In the genomic region with DNA sequence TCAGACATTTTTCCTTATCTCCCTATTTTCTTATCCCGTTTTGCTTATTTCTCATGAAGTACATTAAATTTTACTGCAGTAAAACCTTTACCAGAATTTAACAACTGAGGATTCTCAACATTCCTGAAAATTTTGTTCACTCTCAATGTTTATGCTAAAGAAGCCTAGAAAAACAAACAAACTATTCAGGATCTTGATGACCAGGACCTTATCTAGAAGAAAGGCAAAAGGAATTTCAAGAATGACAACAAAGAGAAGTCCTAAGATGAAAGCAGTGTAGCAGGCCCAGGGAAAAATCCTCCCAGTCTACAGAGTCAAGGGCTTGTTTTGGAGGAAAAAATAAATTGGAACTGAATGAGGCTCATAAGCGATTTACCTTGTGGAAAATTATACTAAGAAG, we compare ENCODE assay signal across 15 cellular contexts.
DNase-seq lines count a peak whose midpoint lies in the region; ATAC-seq and TF ChIP-seq lines count a peak whose summit lies in the region.
"Had no signal": no experiment of that assay in that cellular context is flagged by ENCODE, and none has a peak within 500 bp of the region (broad histone marks: within the 10 kb centered on the region; RNA-seq: fewer than 3 reads in every experiment).

No MANE protein-coding gene starts in this region.

- H3K27ac Mint-ChIP-seq in activated naive CD8-positive, alpha-beta T cell treated with anti-CD3 and anti-CD28 coated beads, Interleukin-2, amount 50 U/mL, for 24 hours, result no peak overlapping the region
- H3K27ac Mint-ChIP-seq: activated CD4-positive, alpha-beta memory T cell treated with anti-CD3 and anti-CD28 coated beads, Interleukin-2, amount 10 ng/mL, durations not matched to agents 7 days and 5 days had no signal

- WGBS in GM23248 (ENCODE audit: low coverage in 1 of 2, low lambda C conversion rate in 2 of 2, missing lambda C conversion rate in 2 of 2), 2 experiments, result 1 to 10% methylated on average over 2 of the region's 2 CpGs

- H3K79me2 ChIP-seq in GM23248 (ENCODE audit: insufficient read depth), result no peaks in the 10 kb centered on the region
- H3K79me2 ChIP-seq in osteoblast (ENCODE audit: insufficient read depth, low read length), result no peaks in the 10 kb centered on the region

- no peak overlapping the region for H2AFZ ChIP-seq in GM23248
- H2AFZ ChIP-seq in osteoblast (ENCODE audit: low read length), result no peak overlapping the region

- no peaks in the 10 kb centered on the region for H3K4me1 Mint-ChIP-seq in activated naive CD8-positive, alpha-beta T cell treated with anti-CD3 and anti-CD28 coated beads, Interleukin-2, amount 50 U/mL, for 24 hours
- H3K4me1 Mint-ChIP-seq: activated CD4-positive, alpha-beta memory T cell treated with anti-CD3 and anti-CD28 coated beads, Interleukin-2, amount 10 ng/mL, durations not matched to agents 7 days and 5 days had no signal

- peaks cover 21% of the 10 kb centered on the region for H3K9me3 Mint-ChIP-seq in activated naive CD8-positive, alpha-beta T cell treated with anti-CD3 and anti-CD28 coated beads, Interleukin-2, amount 50 U/mL, for 24 hours

- H3K9me3 ChIP-seq in SJSA1 (replicated peaks), result no peaks in the 10 kb centered on the region
- no peaks in the 10 kb centered on the region for H3K9me3 ChIP-seq in GM23248 (ENCODE audit: low read depth)
- H3K9me3 ChIP-seq in osteoblast (ENCODE audit: low read depth, low read length), result no peaks in the 10 kb centered on the region
- H3K9me3 ChIP-seq: BLaER1 treated with 17β-estradiol and CSF1 and Interleukin-3, amounts not matched to agents 10 nM and 100 nM had no signal

- in situ Hi-C loops in GM23248 (cut with MboI), result no loop called here

- DNase-seq in ELR (ENCODE audit: low read depth) (peak; percentile 67), SJSA1 (ENCODE audit: low read depth in 1 of 2, low spot score in 2 of 2) (peak; percentile 56 to 82), foreskin melanocyte (peak; percentile 9), non-pigmented ciliary epithelial cell (ENCODE audit: low read depth) (peak; percentile 70), GM23248 (no peak), cerebellum (ENCODE audit: low spot score) (no peak), osteoblast (ENCODE audit: insufficient read length, low spot score, missing footprints) (no peak)
- DNase-seq in activated naive CD8-positive, alpha-beta T cell treated with anti-CD3 and anti-CD28 coated beads, Interleukin-2, amount 50 U/mL, for 24 hours, result no peak
- DNase-seq: activated CD4-positive, alpha-beta memory T cell treated with anti-CD3 and anti-CD28 coated beads, Interleukin-2, amount 10 ng/mL, durations not matched to agents 7 days and 5 days; mucosa of descending colon; NCI-H1930; NCI-H748 treated with DMSO at 0.1 percent for 48 hours had no signal

- no peaks in the 10 kb centered on the region for H3K36me3 Mint-ChIP-seq in activated naive CD8-positive, alpha-beta T cell treated with anti-CD3 and anti-CD28 coated beads, Interleukin-2, amount 50 U/mL, for 24 hours (ENCODE audit: low read depth)

- H3K4me3 Mint-ChIP-seq in activated naive CD8-positive, alpha-beta T cell treated with anti-CD3 and anti-CD28 coated beads, Interleukin-2, amount 50 U/mL, for 24 hours, result no peak overlapping the region
- H3K4me3 Mint-ChIP-seq: activated CD4-positive, alpha-beta memory T cell treated with anti-CD3 and anti-CD28 coated beads, Interleukin-2, amount 10 ng/mL, durations not matched to agents 7 days and 5 days had no signal

- H3K27me3 Mint-ChIP-seq in activated naive CD8-positive, alpha-beta T cell treated with anti-CD3 and anti-CD28 coated beads, Interleukin-2, amount 50 U/mL, for 24 hours, result no peaks in the 10 kb centered on the region
- H3K27me3 Mint-ChIP-seq: activated CD4-positive, alpha-beta memory T cell treated with anti-CD3 and anti-CD28 coated beads, Interleukin-2, amount 10 ng/mL, durations not matched to agents 7 days and 5 days had no signal

- H3K27ac ChIP-seq in SJSA1, result peak overlapping the region; percentile 81
- no peak overlapping the region for H3K27ac ChIP-seq in GM23248
- H3K27ac ChIP-seq in osteoblast (ENCODE audit: low read depth, low read length), result no peak overlapping the region
- H3K27ac ChIP-seq: BLaER1 treated with 17β-estradiol and CSF1 and Interleukin-3, amounts not matched to agents 10 nM and 100 nM; epithelial cell of prostate; RWPE1 had no signal

- H3K36me3 ChIP-seq in SJSA1 (no peaks in the 10 kb centered on the region), GM23248 (ENCODE audit: low read depth) (no peaks in the 10 kb centered on the region), osteoblast (ENCODE audit: insufficient read depth, low read length) (no peaks in the 10 kb centered on the region)
- H3K36me3 ChIP-seq: BLaER1 treated with 17β-estradiol and CSF1 and Interleukin-3, amounts not matched to agents 10 nM and 100 nM had no signal

- H3K9me2 ChIP-seq in GM23248 (ENCODE audit: insufficient read depth), result no peaks in the 10 kb centered on the region

- H3K4me3 ChIP-seq in SJSA1, result no peak overlapping the region
- H3K4me3 ChIP-seq in GM23248, result no peak overlapping the region
- no peak overlapping the region for H3K4me3 ChIP-seq in osteoblast (ENCODE audit: insufficient read depth, low read length)
- H3K4me3 ChIP-seq: BLaER1 treated with 17β-estradiol and CSF1 and Interleukin-3, amounts not matched to agents 10 nM and 100 nM; mucosa of descending colon had no signal

- no peak for ATAC-seq in activated naive CD8-positive, alpha-beta T cell treated with anti-CD3 and anti-CD28 coated beads, Interleukin-2, amount 50 U/mL, for 24 hours
- ATAC-seq: mucosa of descending colon had no signal

- no peaks in the 10 kb centered on the region for H3K27me3 ChIP-seq in SJSA1 (replicated peaks)
- H3K27me3 ChIP-seq in GM23248 (replicated peaks; ENCODE audit: insufficient read depth), result no peaks in the 10 kb centered on the region
- H3K27me3 ChIP-seq in osteoblast (ENCODE audit: insufficient read depth, low read length), result no peaks in the 10 kb centered on the region
- H3K27me3 ChIP-seq: BLaER1 treated with 17β-estradiol and CSF1 and Interleukin-3, amounts not matched to agents 10 nM and 100 nM had no signal

- H3F3A ChIP-seq in GM23248 (ENCODE audit: insufficient read depth), result no peaks in the 10 kb centered on the region

- H3K4me2 ChIP-seq in GM23248 (ENCODE audit: unreplicated experiment), result no peak overlapping the region
- no peak overlapping the region for H3K4me2 ChIP-seq in osteoblast (ENCODE audit: insufficient read depth, low read length)
- H3K4me2 ChIP-seq: BLaER1 treated with 17β-estradiol and CSF1 and Interleukin-3, amounts not matched to agents 10 nM and 100 nM had no signal

- H4K20me1 ChIP-seq in GM23248 (ENCODE audit: insufficient read depth), result no peaks in the 10 kb centered on the region
- no peaks in the 10 kb centered on the region for H4K20me1 ChIP-seq in osteoblast (ENCODE audit: insufficient read depth, low read length)
- H4K20me1 ChIP-seq: BLaER1 treated with 17β-estradiol and CSF1 and Interleukin-3, amounts not matched to agents 10 nM and 100 nM had no signal

- no peak overlapping the region for H3K9ac ChIP-seq in GM23248
- H3K9ac ChIP-seq: BLaER1 treated with 17β-estradiol and CSF1 and Interleukin-3, amounts not matched to agents 10 nM and 100 nM had no signal

- H3K4me1 ChIP-seq in SJSA1 (replicated peaks), result peaks cover 28% of the 10 kb centered on the region
- H3K4me1 ChIP-seq in GM23248 (ENCODE audit: insufficient read depth), result no peaks in the 10 kb centered on the region
- no peaks in the 10 kb centered on the region for H3K4me1 ChIP-seq in osteoblast (ENCODE audit: insufficient read depth, low read length)
- H3K4me1 ChIP-seq: BLaER1 treated with 17β-estradiol and CSF1 and Interleukin-3, amounts not matched to agents 10 nM and 100 nM had no signal

- TF ChIP-seq CTCF in osteoblast (IDR thresholded peaks at IDR 0.05; ENCODE audit: extremely low read depth, low read depth, low read length), result no peak

Comparison
In these comparisons a context has a peak if more than half of its experiments do, and no peak if none do; other contexts are left out.
1. DNase-seq: peak in ELR (single experiment), SJSA1 (2 of 2), foreskin melanocyte (single experiment) and non-pigmented ciliary epithelial cell (single experiment); none in activated naive CD8-positive, alpha-beta T cell treated with anti-CD3 and anti-CD28 coated beads, Interleukin-2, amount 50 U/mL, for 24 hours (single experiment), GM23248 (single experiment), cerebellum (single experiment) and osteoblast (single experiment).